ENCODE assay signal across 1 cellular context in genomic region chr5:39767906-39768305, GRCh38.
TF ChIP-seq lines count a peak whose summit lies in the region.

No MANE protein-coding gene starts in this region.

TF ChIP-seq in IMR-90, 13 proteins besides CTCF, POLR2A, EP300 and RAD21 (continued from another document):
- TF ChIP-seq RCOR1 (IDR thresholded peaks at IDR 0.05; ENCODE audit: insufficient replicate concordance, low read length): no peak
